22 cellular contexts compared by ENCODE assay signal in genomic region chr9:137787786-137788505, GRCh38.
DNase-seq lines count a peak whose midpoint lies in the region; ATAC-seq, FAIRE-seq and TF ChIP-seq lines count a peak whose summit lies in the region.
"Had no signal": no experiment of that assay in that cellular context is flagged by ENCODE, and none has a peak within 500 bp of the region (broad histone marks: within the 10 kb centered on the region; RNA-seq: fewer than 3 reads in every experiment).

No MANE protein-coding gene starts in this region.

- H3K36me3 Mint-ChIP-seq in activated naive CD4-positive, alpha-beta T cell treated with anti-CD3 and anti-CD28 coated beads, Interleukin-2, amount 50 U/mL, for 24 hours, result peaks cover 8% of the 10 kb centered on the region
- H3K36me3 Mint-ChIP-seq in activated naive CD4-positive, alpha-beta T cell treated with anti-CD3 and anti-CD28 coated beads, Interleukin-2, amount 10 ng/mL, durations not matched to agents 7 days and 5 days, result peaks cover 39% of the 10 kb centered on the region
- H3K36me3 Mint-ChIP-seq in activated B cell treated with CpG ODN at 0.5 μM for 24 hours (ENCODE audit: low read depth) (peaks cover 63% of the 10 kb centered on the region), memory B cell (peaks cover 38% of the 10 kb centered on the region)

- ATAC-seq in activated B cell treated with CpG ODN at 0.5 μM for 24 hours (ENCODE audit: low read depth) (no peak), memory B cell (ENCODE audit: low read depth) (no peak)

- in situ Hi-C loops in transverse colon (cut with MboI; ENCODE audit: low pct_ligation_motif_present in 1 of 4, low pct_unique_long_range_greater_than_20kb in 1 of 4, low sequenced_read_pairs in 3 of 4), result no loop called here

- peaks cover 0 to 37% (median 17%) of the 10 kb centered on the region in 4 donors for H3K36me3 ChIP-seq in transverse colon

- no peaks in the 10 kb centered on the region for H3K4me1 Mint-ChIP-seq in activated naive CD4-positive, alpha-beta T cell treated with anti-CD3 and anti-CD28 coated beads, Interleukin-2, amount 50 U/mL, for 24 hours
- H3K4me1 Mint-ChIP-seq in activated naive CD4-positive, alpha-beta T cell treated with anti-CD3 and anti-CD28 coated beads, Interleukin-2, amount 10 ng/mL, durations not matched to agents 7 days and 5 days, result peaks cover 7% of the 10 kb centered on the region
- H3K4me1 Mint-ChIP-seq in activated B cell treated with CpG ODN at 0.5 μM for 24 hours (peaks cover 7% of the 10 kb centered on the region), memory B cell (peaks cover 8% of the 10 kb centered on the region)

- intact Hi-C loops in activated B cell treated with CpG ODN at 0.5 μM for 24 hours (cut with micrococcal nuclease), result no loop called here
- intact Hi-C loops in transverse colon (cut with DNase I; ENCODE audit: low total_unique reads), result no loop called here

- POLR2A ChIA-PET in activated B cell treated with CpG ODN at 0.5 μM for 24 hours (lab: Charles Lee), result no interaction called here

- peak overlapping the region in 3 of 4 donors; percentile 11 to 35 (median 12) for H3K4me3 ChIP-seq in transverse colon
- H3K4me3 ChIP-seq: A549 had no signal

- no peak overlapping the region for H3K4me3 Mint-ChIP-seq in activated naive CD4-positive, alpha-beta T cell treated with anti-CD3 and anti-CD28 coated beads, Interleukin-2, amount 50 U/mL, for 24 hours
- H3K4me3 Mint-ChIP-seq in activated naive CD4-positive, alpha-beta T cell treated with anti-CD3 and anti-CD28 coated beads, Interleukin-2, amount 10 ng/mL, durations not matched to agents 7 days and 5 days, result no peak overlapping the region
- H3K4me3 Mint-ChIP-seq in activated B cell treated with CpG ODN at 0.5 μM for 24 hours (no peak overlapping the region), memory B cell (peak overlapping the region; percentile 4)
- H3K4me3 Mint-ChIP-seq: T-helper 1 cell treated with Interleukin-12 subunit alpha and Interleukin-12 subunit beta and Interleukin-4 antibody, amounts not matched to agents 30 μg/mL and 1 μg/mL, for 36 hours had no signal

- H3K4me1 ChIP-seq in transverse colon, result peaks cover 0 to 23% (median 19%) of the 10 kb centered on the region in 4 donors
- H3K4me1 ChIP-seq: A549 had no signal

- no peak for TF ChIP-seq CTCF in activated B cell treated with CpG ODN at 0.5 μM for 24 hours (IDR thresholded peaks at IDR 0.05)
- TF ChIP-seq CTCF in transverse colon (IDR thresholded peaks at IDR 0.05), result no peak

- H3K27me3 Mint-ChIP-seq in activated naive CD4-positive, alpha-beta T cell treated with anti-CD3 and anti-CD28 coated beads, Interleukin-2, amount 50 U/mL, for 24 hours, result no peaks in the 10 kb centered on the region
- H3K27me3 Mint-ChIP-seq in activated naive CD4-positive, alpha-beta T cell treated with anti-CD3 and anti-CD28 coated beads, Interleukin-2, amount 10 ng/mL, durations not matched to agents 7 days and 5 days, result no peaks in the 10 kb centered on the region
- H3K27me3 Mint-ChIP-seq in activated B cell treated with CpG ODN at 0.5 μM for 24 hours (no peaks in the 10 kb centered on the region), memory B cell (no peaks in the 10 kb centered on the region)

- H3K9me3 Mint-ChIP-seq in activated naive CD4-positive, alpha-beta T cell treated with anti-CD3 and anti-CD28 coated beads, Interleukin-2, amount 50 U/mL, for 24 hours, result no peaks in the 10 kb centered on the region
- H3K9me3 Mint-ChIP-seq in activated naive CD4-positive, alpha-beta T cell treated with anti-CD3 and anti-CD28 coated beads, Interleukin-2, amount 10 ng/mL, durations not matched to agents 7 days and 5 days, result no peaks in the 10 kb centered on the region
- no peaks in the 10 kb centered on the region for H3K9me3 Mint-ChIP-seq in activated B cell treated with CpG ODN at 0.5 μM for 24 hours
- H3K9me3 Mint-ChIP-seq in memory B cell, result no peaks in the 10 kb centered on the region
- H3K9me3 Mint-ChIP-seq: T-helper 1 cell treated with Interleukin-12 subunit alpha and Interleukin-12 subunit beta and Interleukin-4 antibody, amounts not matched to agents 30 μg/mL and 1 μg/mL, for 36 hours had no signal

- no peak for TF ChIP-seq EP300 in transverse colon (IDR thresholded peaks at IDR 0.05; ENCODE audit: low read depth)

- no peak for FAIRE-seq in RCC 7860 (lab: Jason Lieb, UNC)
- FAIRE-seq: A549, frontal cortex, H54 had no signal

- H3K27ac ChIP-seq in transverse colon, result peak overlapping the region; percentile 80 to 90 (median 86)
- H3K27ac ChIP-seq: A549 had no signal

- WGBS in transverse colon (ENCODE audit: low coverage in 1 of 2), 2 donors, result 80 to 82% methylated on average over 2 to 18 of the region's 18 CpGs

- no peaks in the 10 kb centered on the region for H3K9me3 ChIP-seq in transverse colon
- H3K9me3 ChIP-seq: A549 had no signal

- no peak for DNase-seq in activated naive CD4-positive, alpha-beta T cell treated with anti-CD3 and anti-CD28 coated beads, Interleukin-2, amount 10 ng/mL, durations not matched to agents 7 days and 5 days
- no peak for DNase-seq in activated B cell treated with CpG ODN at 0.5 μM for 24 hours
- DNase-seq in memory B cell (ENCODE audit: low spot score in 2 of 2), result no peak
- DNase-seq in transverse colon, result no peak
- no peak for DNase-seq in UCSD-AML1 (lab: John Stamatoyannopoulos, UW; ENCODE audit: unreplicated experiment)
- DNase-seq in SIG-M5 (lab: John Stamatoyannopoulos, UW), result no peak
- DNase-seq in RCC 7860 (ENCODE audit: low spot score), result no peak
- DNase-seq: activated effector memory CD4-positive, alpha-beta T cell treated with Interleukin-2 at 50 U/mL for 16 hours; C1 segment of cervical spinal cord; DMS153; erythroblast; GDM1; kidney glomerular epithelial cell; NCI-H1417 treated with DMSO at 0.1 percent for 48 hours; NCI-H524 treated with DMSO at 0.1 percent for 48 hours; SHP77 treated with DMSO at 0.1 percent for 48 hours; stimulated activated naive CD4-positive, alpha-beta T cell treated with Interleukin-2 at 50 U/mL for 16 hours had no signal

- no peaks in the 10 kb centered on the region for H3K27me3 ChIP-seq in transverse colon

- TF ChIP-seq POLR2A in transverse colon (IDR thresholded peaks at IDR 0.05), result no peak

- CTCF ChIA-PET in activated naive CD4-positive, alpha-beta T cell treated with anti-CD3 and anti-CD28 coated beads, Interleukin-2, amount 10 ng/mL, durations not matched to agents 7 days and 5 days (lab: Charles Lee), result no interaction called here
- CTCF ChIA-PET in activated B cell treated with CpG ODN at 0.5 μM for 24 hours (lab: Charles Lee), result no interaction called here

- peak overlapping the region; percentile 68 for H3K27ac Mint-ChIP-seq in activated naive CD4-positive, alpha-beta T cell treated with anti-CD3 and anti-CD28 coated beads, Interleukin-2, amount 50 U/mL, for 24 hours
- H3K27ac Mint-ChIP-seq in activated naive CD4-positive, alpha-beta T cell treated with anti-CD3 and anti-CD28 coated beads, Interleukin-2, amount 10 ng/mL, durations not matched to agents 7 days and 5 days, result no peak overlapping the region
- H3K27ac Mint-ChIP-seq in activated B cell treated with CpG ODN at 0.5 μM for 24 hours, result peak overlapping the region; percentile 71
- peak overlapping the region; percentile 77 for H3K27ac Mint-ChIP-seq in memory B cell
- H3K27ac Mint-ChIP-seq: T-helper 1 cell treated with Interleukin-12 subunit alpha and Interleukin-12 subunit beta and Interleukin-4 antibody, amounts not matched to agents 30 μg/mL and 1 μg/mL, for 36 hours had no signal
